In genomic region chr2:229849073-229849472, GRCh38 we compare ENCODE assay signal across 18 cellular contexts.
DNase-seq lines count a peak whose midpoint lies in the region; ATAC-seq and TF ChIP-seq lines count a peak whose summit lies in the region.
"Had no signal": no experiment of that assay in that cellular context is flagged by ENCODE, and none has a peak within 500 bp of the region (broad histone marks: within the 10 kb centered on the region; RNA-seq: fewer than 3 reads in every experiment).

No MANE protein-coding gene starts in this region.

- peaks cover 34% of the 10 kb centered on the region for H3K4me1 ChIP-seq in CD8-positive, alpha-beta T cell (ENCODE audit: insufficient read depth, low read length)
- H3K4me1 ChIP-seq in mucosa of descending colon (ENCODE audit: low read depth) = no peaks in the 10 kb centered on the region
- peaks cover 5 to 17% of the 10 kb centered on the region in 2 donors for H3K4me1 ChIP-seq in thyroid gland

- WGBS in thyroid gland, 2 donors = 87 to 89% methylated on average over 3 of the region's 3 CpGs

- CTCF ChIA-PET in CD8-positive, alpha-beta T cell (lab: Charles Lee) = interaction anchor here (1.4 kb wide), 1 partner anchor 48 kb away, joined by 3 read pairs; no protein-coding TSS in a partner anchor

- intact Hi-C loops in CD8-positive, alpha-beta T cell (cut with DNase I, micrococcal nuclease) = no loop called here
- intact Hi-C loops in mucosa of descending colon (cut with DNase I, micrococcal nuclease) (no loop called here), thyroid gland (cut with DNase I) (no loop called here)

- TF ChIP-seq POLR2A in thyroid gland (IDR thresholded peaks at IDR 0.05) (no peak), erythroblast (IDR thresholded peaks at IDR 0.05; ENCODE audit: low read length) (no peak)

- H3K36me3 ChIP-seq in CD8-positive, alpha-beta T cell (ENCODE audit: insufficient read depth, low read length) = no peaks in the 10 kb centered on the region
- H3K36me3 ChIP-seq in H7 (replicated peaks; ENCODE audit: control insufficient read depth, insufficient read depth, low read length) = no peaks in the 10 kb centered on the region
- H3K36me3 ChIP-seq in mucosa of descending colon (ENCODE audit: low read depth) = no peaks in the 10 kb centered on the region
- no peaks in the 10 kb centered on the region for H3K36me3 ChIP-seq in thyroid gland

- no peak overlapping the region for H3K4me3 ChIP-seq in CD8-positive, alpha-beta T cell (ENCODE audit: low read depth, low read length)
- no peak overlapping the region for H3K4me3 ChIP-seq in H7 (ENCODE audit: insufficient read depth, low read depth, low read length)
- no peak overlapping the region for H3K4me3 ChIP-seq in mucosa of descending colon
- no peak overlapping the region for H3K4me3 ChIP-seq in thyroid gland (replicated peaks in 1 of 3)
- H3K4me3 ChIP-seq: adrenal gland had no signal

- no peaks in the 10 kb centered on the region for H3K27me3 ChIP-seq in CD8-positive, alpha-beta T cell (ENCODE audit: insufficient read depth, low read length)
- H3K27me3 ChIP-seq in H7 (ENCODE audit: control insufficient read depth, insufficient read depth, low read length) = no peaks in the 10 kb centered on the region
- no peaks in the 10 kb centered on the region for H3K27me3 ChIP-seq in thyroid gland
- H3K27me3 ChIP-seq: adrenal gland had no signal

- peak overlapping the region; percentile 59 for H3K4me3 Mint-ChIP-seq in CD8-positive, alpha-beta T cell
- H3K4me3 Mint-ChIP-seq in activated naive CD8-positive, alpha-beta T cell treated with anti-CD3 and anti-CD28 coated beads, Interleukin-2, amount 50 U/mL, for 24 hours = no peak overlapping the region
- H3K4me3 Mint-ChIP-seq: B cell had no signal

- POLR2A ChIA-PET in CD8-positive, alpha-beta T cell (lab: Charles Lee) = interaction anchor here (0.6 kb wide), 1 partner anchor 17 kb away, joined by 4 read pairs; no protein-coding TSS in a partner anchor

- H3K9me3 Mint-ChIP-seq in CD8-positive, alpha-beta T cell = no peaks in the 10 kb centered on the region
- H3K9me3 Mint-ChIP-seq in activated naive CD8-positive, alpha-beta T cell treated with anti-CD3 and anti-CD28 coated beads, Interleukin-2, amount 50 U/mL, for 24 hours = no peaks in the 10 kb centered on the region

- no peaks in the 10 kb centered on the region for H3K27me3 Mint-ChIP-seq in CD8-positive, alpha-beta T cell (ENCODE audit: low read depth)
- H3K27me3 Mint-ChIP-seq in activated naive CD8-positive, alpha-beta T cell treated with anti-CD3 and anti-CD28 coated beads, Interleukin-2, amount 50 U/mL, for 24 hours = no peaks in the 10 kb centered on the region
- H3K27me3 Mint-ChIP-seq: B cell had no signal

- H3K27ac Mint-ChIP-seq in CD8-positive, alpha-beta T cell = peak overlapping the region; percentile 90
- peak overlapping the region; percentile 39 for H3K27ac Mint-ChIP-seq in activated naive CD8-positive, alpha-beta T cell treated with anti-CD3 and anti-CD28 coated beads, Interleukin-2, amount 50 U/mL, for 24 hours
- H3K27ac Mint-ChIP-seq: B cell had no signal

- H3K36me3 Mint-ChIP-seq in CD8-positive, alpha-beta T cell = peaks cover 46% of the 10 kb centered on the region
- peaks cover 40% of the 10 kb centered on the region for H3K36me3 Mint-ChIP-seq in activated naive CD8-positive, alpha-beta T cell treated with anti-CD3 and anti-CD28 coated beads, Interleukin-2, amount 50 U/mL, for 24 hours (ENCODE audit: low read depth)

- peaks cover 70% of the 10 kb centered on the region for H3K4me1 Mint-ChIP-seq in CD8-positive, alpha-beta T cell (ENCODE audit: low read depth)
- peaks cover 53% of the 10 kb centered on the region for H3K4me1 Mint-ChIP-seq in activated naive CD8-positive, alpha-beta T cell treated with anti-CD3 and anti-CD28 coated beads, Interleukin-2, amount 50 U/mL, for 24 hours

- no peak for DNase-seq in CD8-positive, alpha-beta T cell
- peak; percentile 16 for DNase-seq in H7
- DNase-seq in activated naive CD8-positive, alpha-beta T cell treated with anti-CD3 and anti-CD28 coated beads, Interleukin-2, amount 50 U/mL, for 24 hours = no peak
- DNase-seq in mucosa of descending colon = no peak
- DNase-seq in thyroid gland = no peak
- DNase-seq in erythroblast (lab: John Stamatoyannopoulos, UW) = no peak
- no peak for DNase-seq in Kasumi-1 (lab: John Stamatoyannopoulos, UW)
- DNase-seq: activated CD4-positive, alpha-beta T cell treated with anti-CD3 and anti-CD28 coated beads for 48 hours; adrenal gland; head of caudate nucleus; NCI-H1436 treated with DMSO at 0.1 percent for 48 hours; NCI-H774; posterior cingulate gyrus; SIG-M5; stimulated activated CD4-positive, alpha-beta T cell treated with anti-CD3 and anti-CD28 coated beads, Interleukin-4, amount 100 ng/mL, for 1 hour; substantia nigra; T1000 had no signal

- H3K9me3 ChIP-seq in CD8-positive, alpha-beta T cell (ENCODE audit: low read length) = no peaks in the 10 kb centered on the region
- H3K9me3 ChIP-seq in mucosa of descending colon = no peaks in the 10 kb centered on the region
- no peaks in the 10 kb centered on the region for H3K9me3 ChIP-seq in thyroid gland

- ATAC-seq in CD8-positive, alpha-beta T cell = no peak
- ATAC-seq in activated naive CD8-positive, alpha-beta T cell treated with anti-CD3 and anti-CD28 coated beads, Interleukin-2, amount 50 U/mL, for 24 hours = no peak
- peak; percentile 25 for ATAC-seq in mucosa of descending colon

- no peak for TF ChIP-seq CTCF in CD8-positive, alpha-beta T cell (IDR thresholded peaks at IDR 0.05)
- no peak for TF ChIP-seq CTCF in mucosa of descending colon (IDR thresholded peaks at IDR 0.05)
- no peak for TF ChIP-seq CTCF in thyroid gland (IDR thresholded peaks at IDR 0.05)

- H3K27ac ChIP-seq in CD8-positive, alpha-beta T cell (ENCODE audit: low read depth, low read length) = no peak overlapping the region
- H3K27ac ChIP-seq in thyroid gland = no peak overlapping the region
